12 cellular contexts compared by ENCODE assay signal in genomic region chr12:30970559-30971202, GRCh38. TPM values are rescaled to one million over a fixed set of nuclear protein-coding genes. Genes with fewer than 3 reads are reported as not detected.
DNase-seq lines count a peak whose midpoint lies in the region; ATAC-seq and TF ChIP-seq lines count a peak whose summit lies in the region.
"Had no signal": no experiment of that assay in that cellular context is flagged by ENCODE, and none has a peak within 500 bp of the region (broad histone marks: within the 10 kb centered on the region; RNA-seq: fewer than 3 reads in every experiment).

No MANE protein-coding gene starts in this region.

- H3K9me3 Mint-ChIP-seq in progenitor cell of endocrine pancreas (ENCODE audit: low read depth) = no peaks in the 10 kb centered on the region
- H3K9me3 Mint-ChIP-seq: CD4-positive, CD25-positive, alpha-beta regulatory T cell; nephron progenitor cell had no signal

- no peak overlapping the region for H3K4me3 Mint-ChIP-seq in progenitor cell of endocrine pancreas (ENCODE audit: low read depth)
- H3K4me3 Mint-ChIP-seq: CD4-positive, CD25-positive, alpha-beta regulatory T cell; nephron progenitor cell had no signal

- H3K27me3 Mint-ChIP-seq in progenitor cell of endocrine pancreas = peaks cover 14% of the 10 kb centered on the region

- H3K27ac Mint-ChIP-seq in progenitor cell of endocrine pancreas = peak overlapping the region; percentile 26

- ATAC-seq in foreskin keratinocyte = peak; percentile 4
- ATAC-seq in HG02610 (IDR thresholded peaks at IDR 0.05; ENCODE audit: unreplicated experiment) = no peak
- no peak for ATAC-seq in GM18868 (IDR thresholded peaks at IDR 0.05; ENCODE audit: unreplicated experiment)

- no peaks in the 10 kb centered on the region for H3K4me1 ChIP-seq in foreskin keratinocyte

- TF ChIP-seq CTCF in foreskin keratinocyte (conservative IDR thresholded peaks at IDR 0.05) (no peak), progenitor cell of endocrine pancreas (IDR thresholded peaks at IDR 0.05; ENCODE audit: unreplicated experiment) (no peak)

- H3K27me3 ChIP-seq in foreskin keratinocyte = peaks cover 60% of the 10 kb centered on the region

- DNase-seq in HT-29 (ENCODE audit: low spot score) (peak; percentile 64), NCI-H82 treated with DMSO at 0.1 percent for 48 hours (lab: John Stamatoyannopoulos, UW; ENCODE audit: unreplicated experiment) (peak; percentile 57), foreskin keratinocyte (no peak), progenitor cell of endocrine pancreas (ENCODE audit: low spot score, unreplicated experiment) (no peak), HuH-7.5 (ENCODE audit: low spot score) (no peak)
- no peak for DNase-seq in activated CD8-positive, alpha-beta memory T cell treated with anti-CD3 and anti-CD28 coated beads, Interleukin-2, amount 50 U/mL, for 48 hours
- DNase-seq: CD4-positive, CD25-positive, alpha-beta regulatory T cell; gastrocnemius medialis; kidney glomerular epithelial cell; nephron progenitor cell had no signal

- H3K36me3 Mint-ChIP-seq in progenitor cell of endocrine pancreas (ENCODE audit: insufficient read depth) = no peaks in the 10 kb centered on the region
- H3K36me3 Mint-ChIP-seq: CD4-positive, CD25-positive, alpha-beta regulatory T cell had no signal

- H3K4me1 Mint-ChIP-seq in progenitor cell of endocrine pancreas (ENCODE audit: low read depth) = peaks cover 7% of the 10 kb centered on the region

- H3K27ac ChIP-seq in foreskin keratinocyte = no peak overlapping the region
- H3K27ac ChIP-seq: gastrocnemius medialis had no signal

RNA-seq across cellular contexts. Expression of gene TSPAN11, which starts 44.1 kb away (rescaled TPM):
- not detected in 2 replicates for total RNA-seq in HT-29 (2014; rRNA removed; shearing (Covaris generic))
- total RNA-seq in foreskin keratinocyte (not detected in 2 replicates), progenitor cell of endocrine pancreas (17.5 and 24.1 TPM in 2 replicates)
- polyA plus RNA-seq in foreskin keratinocyte = 0.02 TPM in 1 of 2 replicates, not detected in the other
- total RNA-seq: CD4-positive, CD25-positive, alpha-beta regulatory T cell had no signal
- polyA plus RNA-seq: CD4-positive, CD25-positive, alpha-beta regulatory T cell had no signal

Comparison
In these comparisons a context has a peak if more than half of its experiments do, and no peak if none do; other contexts are left out.
1. DNase-seq: peak in HT-29 (single experiment) and NCI-H82 treated with DMSO at 0.1 percent for 48 hours (single experiment); none in foreskin keratinocyte (0 of 2), progenitor cell of endocrine pancreas (single experiment), activated CD8-positive, alpha-beta memory T cell treated with anti-CD3 and anti-CD28 coated beads, Interleukin-2, amount 50 U/mL, for 48 hours (single experiment) and HuH-7.5 (single experiment).
2. RNA of gene TSPAN11, which starts 44.1 kb away (total RNA-seq): 17.5 to 24.1 TPM in progenitor cell of endocrine pancreas; not detected in foreskin keratinocyte and not detected in HT-29; every median in the first group is over 10 times any median in the second.